In the genomic region with DNA sequence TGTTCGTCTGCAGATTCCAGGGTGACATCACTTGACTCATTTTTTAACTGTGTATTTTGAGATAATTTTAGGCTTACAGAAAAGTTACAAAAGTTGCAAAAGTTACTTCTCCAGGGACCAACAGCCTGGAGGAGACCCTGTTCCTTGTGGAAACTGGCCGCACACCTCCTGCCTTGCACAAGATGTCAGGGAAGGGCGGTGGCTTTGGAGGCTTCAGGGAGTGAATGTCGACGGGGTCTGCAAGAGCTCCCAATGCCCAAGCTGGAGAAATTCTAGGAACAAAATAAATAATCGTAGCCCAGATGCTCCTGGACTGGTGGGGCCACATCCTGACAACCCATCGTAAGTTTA, we compare ENCODE assay signal across 1 cellular context.
TF ChIP-seq lines count a peak whose summit lies in the region.

No MANE protein-coding gene starts in this region.

TF ChIP-seq in GM23338, 12 proteins besides CTCF, POLR2A, EP300 and RAD21 (continued from another document):
- TF ChIP-seq, protein P1, sequence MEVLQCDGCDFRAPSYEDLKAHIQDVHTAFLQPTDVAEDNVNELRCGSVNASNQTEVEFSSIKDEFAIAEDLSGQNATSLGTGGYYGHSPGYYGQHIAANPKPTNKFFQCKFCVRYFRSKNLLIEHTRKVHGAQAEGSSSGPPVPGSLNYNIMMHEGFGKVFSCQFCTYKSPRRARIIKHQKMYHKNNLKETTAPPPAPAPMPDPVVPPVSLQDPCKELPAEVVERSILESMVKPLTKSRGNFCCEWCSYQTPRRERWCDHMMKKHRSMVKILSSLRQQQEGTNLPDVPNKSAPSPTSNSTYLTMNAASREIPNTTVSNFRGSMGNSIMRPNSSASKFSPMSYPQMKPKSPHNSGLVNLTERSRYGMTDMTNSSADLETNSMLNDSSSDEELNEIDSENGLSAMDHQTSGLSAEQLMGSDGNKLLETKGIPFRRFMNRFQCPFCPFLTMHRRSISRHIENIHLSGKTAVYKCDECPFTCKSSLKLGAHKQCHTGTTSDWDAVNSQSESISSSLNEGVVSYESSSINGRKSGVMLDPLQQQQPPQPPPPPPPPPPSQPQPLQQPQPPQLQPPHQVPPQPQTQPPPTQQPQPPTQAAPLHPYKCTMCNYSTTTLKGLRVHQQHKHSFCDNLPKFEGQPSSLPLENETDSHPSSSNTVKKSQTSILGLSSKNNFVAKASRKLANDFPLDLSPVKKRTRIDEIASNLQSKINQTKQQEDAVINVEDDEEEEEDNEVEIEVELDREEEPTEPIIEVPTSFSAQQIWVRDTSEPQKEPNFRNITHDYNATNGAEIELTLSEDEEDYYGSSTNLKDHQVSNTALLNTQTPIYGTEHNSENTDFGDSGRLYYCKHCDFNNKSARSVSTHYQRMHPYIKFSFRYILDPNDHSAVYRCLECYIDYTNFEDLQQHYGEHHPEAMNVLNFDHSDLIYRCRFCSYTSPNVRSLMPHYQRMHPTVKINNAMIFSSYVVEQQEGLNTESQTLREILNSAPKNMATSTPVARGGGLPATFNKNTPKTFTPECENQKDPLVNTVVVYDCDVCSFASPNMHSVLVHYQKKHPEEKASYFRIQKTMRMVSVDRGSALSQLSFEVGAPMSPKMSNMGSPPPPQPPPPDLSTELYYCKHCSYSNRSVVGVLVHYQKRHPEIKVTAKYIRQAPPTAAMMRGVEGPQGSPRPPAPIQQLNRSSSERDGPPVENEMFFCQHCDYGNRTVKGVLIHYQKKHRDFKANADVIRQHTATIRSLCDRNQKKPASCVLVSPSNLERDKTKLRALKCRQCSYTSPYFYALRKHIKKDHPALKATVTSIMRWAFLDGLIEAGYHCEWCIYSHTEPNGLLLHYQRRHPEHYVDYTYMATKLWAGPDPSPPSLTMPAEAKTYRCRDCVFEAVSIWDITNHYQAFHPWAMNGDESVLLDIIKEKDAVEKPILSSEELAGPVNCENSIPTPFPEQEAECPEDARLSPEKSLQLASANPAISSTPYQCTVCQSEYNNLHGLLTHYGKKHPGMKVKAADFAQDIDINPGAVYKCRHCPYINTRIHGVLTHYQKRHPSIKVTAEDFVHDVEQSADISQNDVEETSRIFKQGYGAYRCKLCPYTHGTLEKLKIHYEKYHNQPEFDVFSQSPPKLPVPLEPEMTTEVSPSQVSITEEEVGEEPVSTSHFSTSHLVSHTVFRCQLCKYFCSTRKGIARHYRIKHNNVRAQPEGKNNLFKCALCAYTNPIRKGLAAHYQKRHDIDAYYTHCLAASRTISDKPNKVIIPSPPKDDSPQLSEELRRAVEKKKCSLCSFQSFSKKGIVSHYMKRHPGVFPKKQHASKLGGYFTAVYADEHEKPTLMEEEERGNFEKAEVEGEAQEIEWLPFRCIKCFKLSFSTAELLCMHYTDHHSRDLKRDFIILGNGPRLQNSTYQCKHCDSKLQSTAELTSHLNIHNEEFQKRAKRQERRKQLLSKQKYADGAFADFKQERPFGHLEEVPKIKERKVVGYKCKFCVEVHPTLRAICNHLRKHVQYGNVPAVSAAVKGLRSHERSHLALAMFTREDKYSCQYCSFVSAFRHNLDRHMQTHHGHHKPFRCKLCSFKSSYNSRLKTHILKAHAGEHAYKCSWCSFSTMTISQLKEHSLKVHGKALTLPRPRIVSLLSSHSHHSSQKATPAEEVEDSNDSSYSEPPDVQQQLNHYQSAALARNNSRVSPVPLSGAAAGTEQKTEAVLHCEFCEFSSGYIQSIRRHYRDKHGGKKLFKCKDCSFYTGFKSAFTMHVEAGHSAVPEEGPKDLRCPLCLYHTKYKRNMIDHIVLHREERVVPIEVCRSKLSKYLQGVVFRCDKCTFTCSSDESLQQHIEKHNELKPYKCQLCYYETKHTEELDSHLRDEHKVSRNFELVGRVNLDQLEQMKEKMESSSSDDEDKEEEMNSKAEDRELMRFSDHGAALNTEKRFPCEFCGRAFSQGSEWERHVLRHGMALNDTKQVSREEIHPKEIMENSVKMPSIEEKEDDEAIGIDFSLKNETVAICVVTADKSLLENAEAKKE (CRISPR knock-in tag; IDR thresholded peaks at IDR 0.05) = no peak
- TF ChIP-seq EZH2phosphoT487 (IDR thresholded peaks at IDR 0.05; ENCODE audit: unreplicated experiment) (no peak), STAT1 (IDR thresholded peaks at IDR 0.05; ENCODE audit: unreplicated experiment) (no peak)
